ENCODE assay signal across 21 cellular contexts in the genomic region with DNA sequence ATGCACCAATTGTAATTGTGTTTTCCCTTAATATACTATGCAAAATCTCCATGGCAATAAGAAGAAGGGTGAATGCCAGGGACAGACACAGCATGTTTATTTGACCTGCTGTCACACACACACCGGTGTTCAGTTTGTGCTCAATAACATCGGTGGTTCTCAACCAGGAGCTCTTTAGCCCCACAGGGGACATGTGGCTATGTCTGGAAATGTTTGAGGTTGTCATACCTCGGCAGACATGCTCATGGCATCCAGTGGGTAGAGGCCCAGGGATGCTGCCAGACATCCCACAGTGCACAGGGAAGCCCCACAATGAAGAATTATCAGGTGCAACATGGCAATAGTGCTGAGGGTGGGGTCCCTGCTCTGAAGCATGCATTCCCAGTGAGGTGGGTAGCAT. TPM values are rescaled to one million over a fixed set of nuclear protein-coding genes. Genes with fewer than 3 reads are reported as not detected.
DNase-seq lines count a peak whose midpoint lies in the region; ATAC-seq and TF ChIP-seq lines count a peak whose summit lies in the region.
"Had no signal": no experiment of that assay in that cellular context is flagged by ENCODE, and none has a peak within 500 bp of the region (broad histone marks: within the 10 kb centered on the region; RNA-seq: fewer than 3 reads in every experiment).

No MANE protein-coding gene starts in this region.

- peak overlapping the region; percentile 90 for H3K27ac Mint-ChIP-seq in CD4-positive, alpha-beta T cell
- H3K27ac Mint-ChIP-seq in Caco-2 (ENCODE audit: unreplicated experiment) (peak overlapping the region; percentile 30), IgD-negative memory B cell (peak overlapping the region in 2 of 3 donors; percentile 0 to 40)
- H3K27ac Mint-ChIP-seq in dendritic cell treated with granulocyte-macrophage colony-stimulating factor and Interleukin-4, amounts not matched to agents 40 ng/mL and 50 ng/mL, for 4 days, result peak overlapping the region; percentile 96
- H3K27ac Mint-ChIP-seq: GM23338, HFFc6 had no signal

- no peaks in the 10 kb centered on the region for H3K27me3 ChIP-seq in CD4-positive, alpha-beta T cell (ENCODE audit: control insufficient read depth, insufficient read depth, low read length)
- no peaks in the 10 kb centered on the region for H3K27me3 ChIP-seq in Caco-2 (replicated peaks; ENCODE audit: control insufficient read depth, insufficient read depth, low read length)
- H3K27me3 ChIP-seq in upper lobe of left lung, result no peaks in the 10 kb centered on the region
- H3K27me3 ChIP-seq in GM23248 (replicated peaks; ENCODE audit: insufficient read depth), result no peaks in the 10 kb centered on the region
- H3K27me3 ChIP-seq: SJCRH30 had no signal

- no peak for TF ChIP-seq CTCF in CD4-positive, alpha-beta T cell (IDR thresholded peaks at IDR 0.05)
- TF ChIP-seq CTCF in Caco-2 (IDR thresholded peaks at IDR 0.05; ENCODE audit: insufficient read depth in 1 of 2, low read depth in 1 of 2, low read length in 1 of 2, severe bottlenecking in 1 of 2, unreplicated experiment in 1 of 2) (no peak), upper lobe of left lung (IDR thresholded peaks at IDR 0.05) (no peak)

- peak overlapping the region; percentile 11 for H3K4me3 Mint-ChIP-seq in CD4-positive, alpha-beta T cell
- H3K4me3 Mint-ChIP-seq in Caco-2 (ENCODE audit: unreplicated experiment) (peak overlapping the region; percentile 12), IgD-negative memory B cell (peak overlapping the region in 2 of 4 donors; percentile 9 to 45)
- H3K4me3 Mint-ChIP-seq in dendritic cell treated with granulocyte-macrophage colony-stimulating factor and Interleukin-4, amounts not matched to agents 40 ng/mL and 50 ng/mL, for 4 days, result no peak overlapping the region
- H3K4me3 Mint-ChIP-seq: CD14-positive monocyte, GM23338, HFFc6 had no signal

- H3K27ac ChIP-seq in CD4-positive, alpha-beta T cell (ENCODE audit: low read depth, low read length), result no peak overlapping the region
- no peak overlapping the region for H3K27ac ChIP-seq in upper lobe of left lung
- H3K27ac ChIP-seq in GM23248, result no peak overlapping the region
- H3K27ac ChIP-seq: RWPE1, SJCRH30 had no signal

- no peak for DNase-seq in CD4-positive, alpha-beta T cell
- DNase-seq in Caco-2, result no peak
- no peak for DNase-seq in T1000 (lab: John Stamatoyannopoulos, UW)
- DNase-seq in upper lobe of left lung, result no peak
- DNase-seq in activated T-cell treated with anti-CD3 and anti-CD28 coated beads for 4 hours, result no peak
- DNase-seq in GM23248, result no peak
- DNase-seq: ACHN, AML-193, DMS79, HFFc6, NCI-H187, NCI-H345, PC-3, SJCRH30, SW 1271 had no signal

- in situ Hi-C loops in GM23248 (cut with MboI), result no loop called here

- ATAC-seq in CD4-positive, alpha-beta T cell (ENCODE audit: poor library complexity), result no peak
- no peak for ATAC-seq in upper lobe of left lung (ENCODE audit: low FRiP score in 2 of 2)
- ATAC-seq: GM12878, GM23338, PC-3 had no signal

- intact Hi-C loops in CD4-positive, alpha-beta T cell (cut with DNase I, micrococcal nuclease), result no loop called here
- intact Hi-C loops in Caco-2 (cut with micrococcal nuclease; ENCODE audit: unreplicated experiment), result loop anchor here (1.0 kb wide), 2 partner anchors 11 to 16 kb away; no protein-coding TSS in a partner anchor
- intact Hi-C loops in dendritic cell treated with granulocyte-macrophage colony-stimulating factor and Interleukin-4, amounts not matched to agents 40 ng/mL and 50 ng/mL, for 4 days (cut with micrococcal nuclease), result no loop called here

- H3K4me1 ChIP-seq in Caco-2 (peaks cover 52% of the 10 kb centered on the region), upper lobe of left lung (peaks cover 0 to 15% (median 2%) of the 10 kb centered on the region in 4 donors), GM23248 (ENCODE audit: insufficient read depth) (peaks cover 12% of the 10 kb centered on the region)
- H3K4me1 ChIP-seq: SJCRH30 had no signal

- no peak overlapping the region for H2AFZ ChIP-seq in GM23248
- H2AFZ ChIP-seq: GM23338 had no signal

- no peaks in the 10 kb centered on the region for H3K27me3 Mint-ChIP-seq in CD4-positive, alpha-beta T cell
- H3K27me3 Mint-ChIP-seq in Caco-2 (ENCODE audit: insufficient read depth, unreplicated experiment) (no peaks in the 10 kb centered on the region), IgD-negative memory B cell (peaks cover 2% of the 10 kb centered on the region)
- no peaks in the 10 kb centered on the region for H3K27me3 Mint-ChIP-seq in dendritic cell treated with granulocyte-macrophage colony-stimulating factor and Interleukin-4, amounts not matched to agents 40 ng/mL and 50 ng/mL, for 4 days

- H4K20me1 ChIP-seq in GM23248 (ENCODE audit: insufficient read depth), result no peaks in the 10 kb centered on the region

- CTCF ChIA-PET in CD4-positive, alpha-beta T cell (lab: Charles Lee), result interaction anchor here (0.7 to 6.3 kb wide), 3 partner anchors 13 to 70 kb away, joined by 3 to 39 read pairs (median 16); no protein-coding TSS in a partner anchor
- CTCF ChIA-PET in Caco-2 (lab: Charles Lee), result interaction anchor here (0.8 to 1.9 kb wide), 2 partner anchors 11 to 16 kb away, joined by 3 to 9 read pairs; no protein-coding TSS in a partner anchor

- POLR2A ChIA-PET in CD4-positive, alpha-beta T cell (lab: Charles Lee), result no interaction called here
- POLR2A ChIA-PET in Caco-2 (lab: Charles Lee), result no interaction called here

- H3K79me2 ChIP-seq in GM23248 (ENCODE audit: insufficient read depth), result no peaks in the 10 kb centered on the region

- peaks cover 84% of the 10 kb centered on the region for H3K4me1 Mint-ChIP-seq in CD4-positive, alpha-beta T cell (ENCODE audit: low read depth)
- peaks cover 41% of the 10 kb centered on the region for H3K4me1 Mint-ChIP-seq in Caco-2 (ENCODE audit: low read depth, unreplicated experiment)
- H3K4me1 Mint-ChIP-seq in IgD-negative memory B cell, result peaks cover 62 to 72% (median 68%) of the 10 kb centered on the region in 3 donors
- peaks cover 79% of the 10 kb centered on the region for H3K4me1 Mint-ChIP-seq in dendritic cell treated with granulocyte-macrophage colony-stimulating factor and Interleukin-4, amounts not matched to agents 40 ng/mL and 50 ng/mL, for 4 days (ENCODE audit: low read depth)
- H3K4me1 Mint-ChIP-seq: GM23338 had no signal

- TF ChIP-seq EP300 in upper lobe of left lung (IDR thresholded peaks at IDR 0.05), result no peak

- no peaks in the 10 kb centered on the region for H3K9me3 Mint-ChIP-seq in CD4-positive, alpha-beta T cell
- H3K9me3 Mint-ChIP-seq in Caco-2 (ENCODE audit: unreplicated experiment) (no peaks in the 10 kb centered on the region), IgD-negative memory B cell (peaks cover 0 to 2% (median 0%) of the 10 kb centered on the region in 3 donors)
- no peaks in the 10 kb centered on the region for H3K9me3 Mint-ChIP-seq in dendritic cell treated with granulocyte-macrophage colony-stimulating factor and Interleukin-4, amounts not matched to agents 40 ng/mL and 50 ng/mL, for 4 days
- H3K9me3 Mint-ChIP-seq: GM23338, HFFc6 had no signal

- WGBS in upper lobe of left lung, 2 donors, result 81 to 83% methylated on average over 3 of the region's 3 CpGs
- 78 to 84% methylated on average over 3 of the region's 3 CpGs for WGBS in GM23248 (ENCODE audit: low coverage in 1 of 2, low lambda C conversion rate in 2 of 2, missing lambda C conversion rate in 2 of 2), 2 experiments

- H3K9me2 ChIP-seq in GM23248 (ENCODE audit: insufficient read depth), result no peaks in the 10 kb centered on the region

- H3F3A ChIP-seq in GM23248 (ENCODE audit: insufficient read depth), result peaks cover 17% of the 10 kb centered on the region; the same call in 1 of the 2 replicates

- H3K4me3 ChIP-seq in Caco-2 (ENCODE audit: low read depth, low read length) (no peak overlapping the region), upper lobe of left lung (no peak overlapping the region), GM23248 (no peak overlapping the region)
- H3K4me3 ChIP-seq: GM12878, GM23338, SJCRH30 had no signal

- BruUV-seq in Caco-2 (replicated peaks; lab: Mats Ljungman, UMichigan), result no TSS peak

- peaks cover 67% of the 10 kb centered on the region for H3K36me3 Mint-ChIP-seq in CD4-positive, alpha-beta T cell (ENCODE audit: low read depth)
- H3K36me3 Mint-ChIP-seq in Caco-2 (ENCODE audit: insufficient read depth, unreplicated experiment), result peaks cover 94% of the 10 kb centered on the region
- peaks cover 13% of the 10 kb centered on the region for H3K36me3 Mint-ChIP-seq in IgD-negative memory B cell
- peaks cover 84% of the 10 kb centered on the region for H3K36me3 Mint-ChIP-seq in dendritic cell treated with granulocyte-macrophage colony-stimulating factor and Interleukin-4, amounts not matched to agents 40 ng/mL and 50 ng/mL, for 4 days (ENCODE audit: low read depth)

- H3K9ac ChIP-seq in GM23248, result no peak overlapping the region

- H3K36me3 ChIP-seq in Caco-2 (ENCODE audit: control insufficient read depth, insufficient read depth, low read length) (peaks cover 3% of the 10 kb centered on the region; the same call in 1 of the 2 replicates), upper lobe of left lung (peaks cover 7 to 85% (median 45%) of the 10 kb centered on the region in 4 donors), GM23248 (ENCODE audit: low read depth) (no peaks in the 10 kb centered on the region)
- H3K36me3 ChIP-seq: SJCRH30 had no signal

- no peak overlapping the region for H3K4me2 ChIP-seq in GM23248 (ENCODE audit: unreplicated experiment)
- H3K4me2 ChIP-seq: GM23338 had no signal

- H3K9me3 ChIP-seq in CD4-positive, alpha-beta T cell (ENCODE audit: control insufficient read depth, low read length), result no peaks in the 10 kb centered on the region
- H3K9me3 ChIP-seq in Caco-2 (no peaks in the 10 kb centered on the region), upper lobe of left lung (no peaks in the 10 kb centered on the region), GM23248 (ENCODE audit: low read depth) (no peaks in the 10 kb centered on the region)
- H3K9me3 ChIP-seq: SJCRH30 had no signal

- no peak for TF ChIP-seq POLR2A in upper lobe of left lung (IDR thresholded peaks at IDR 0.05)

RNA-seq across cellular contexts. Expression of a gene that starts 38.2 kb away (rescaled TPM):
- total RNA-seq in CD4-positive, alpha-beta T cell, result 10 to 100 TPM; 20.1 to 22.8 TPM
- total RNA-seq in Caco-2 (2022) (307 and 324 TPM in 2 replicates), upper lobe of left lung (10 to 100 TPM; 51.2 to 99.9 (median 77.6) TPM)
- polyA plus RNA-seq in IgD-negative memory B cell (42.6 TPM), GM23248 (2016; fragmentation: Nextera tagmentation; extraction: Ambion mirVana) (80.7 and 84.3 TPM in 2 replicates)
- total RNA-seq in GM23248 (2014; rRNA removed; shearing (Covaris generic)), result 97.1 and 111 TPM in 2 replicates

RNA-seq across cellular contexts. Expression of a gene that starts 38.2 kb away (rescaled TPM):
- 1 to 10 TPM; 8.5 TPM for total RNA-seq in CD4-positive, alpha-beta T cell
- total RNA-seq in Caco-2 (2022), result 20.0 and 22.5 TPM in 2 replicates
- 2.0 TPM for polyA plus RNA-seq in IgD-negative memory B cell
- total RNA-seq in upper lobe of left lung, result 10 to 100 TPM in 5 of 6 donors, 1 to 10 TPM in 1; 5.2 to 17.3 (median 13.9) TPM
- 3.0 and 4.0 TPM in 2 replicates for total RNA-seq in GM23248 (2014; rRNA removed; shearing (Covaris generic))
- 1.2 and 1.4 TPM in 2 replicates for polyA plus RNA-seq in GM23248 (2016; fragmentation: Nextera tagmentation; extraction: Ambion mirVana)

RNA-seq across cellular contexts. Expression of a gene that starts 55.0 kb away (rescaled TPM):
- total RNA-seq in CD4-positive, alpha-beta T cell, result 10 to 100 TPM; 38.2 to 40.3 TPM
- total RNA-seq in Caco-2 (2022) (144 and 151 TPM in 2 replicates), upper lobe of left lung (100 to 1,000 TPM in 3 of 6 donors, 10 to 100 TPM in 3; 75.4 to 235 (median 119) TPM)
- polyA plus RNA-seq in IgD-negative memory B cell (88.0 TPM), GM23248 (2016; fragmentation: Nextera tagmentation; extraction: Ambion mirVana) (189 and 196 TPM in 2 replicates)
- total RNA-seq in GM23248 (2014; rRNA removed; shearing (Covaris generic)), result 261 and 378 TPM in 2 replicates

Comparison
In these comparisons a context has a peak if more than half of its experiments do, and no peak if none do; other contexts are left out.
1. H3K27ac Mint-ChIP-seq: peak in every context shown above with its lines; median percentile 96 in dendritic cell treated with granulocyte-macrophage colony-stimulating factor and Interleukin-4, amounts not matched to agents 40 ng/mL and 50 ng/mL, for 4 days; 90 in CD4-positive, alpha-beta T cell; 30 in Caco-2; 20 in IgD-negative memory B cell.